In genomic region chr17:82716383-82717181, GRCh38 we compare ENCODE assay signal across 1 cellular context.
A peak's percentile ranks its signal among the peaks of the same experiment; 100 is the strongest.
TF ChIP-seq lines count a peak whose summit lies in the region.

Gene FN3KRP (plus strand): TSS chr17:82716706. CDS start chr17:82716756, 50 bp downstream.

TF ChIP-seq in GM12878, 131 proteins besides CTCF, POLR2A, EP300 and RAD21 (continued from another document and continues in another):
- TF ChIP-seq TAF1 (IDR thresholded peaks at IDR 0.05; ENCODE audit: borderline replicate concordance, low read depth, low read length) (peak; percentile 73; the same call in 1 of the 2 replicates), POLR2AphosphoS5 (IDR thresholded peaks at IDR 0.05; ENCODE audit: low read length) (peak; percentile 70; the same call in 1 of the 2 replicates), TCF3 (IDR thresholded peaks at IDR 0.05; ENCODE audit: borderline replicate concordance, insufficient read depth, low read depth, low read length) (no peak), EZH2 (IDR thresholded peaks at IDR 0.05; ENCODE audit: borderline replicate concordance, control insufficient read depth, low read depth, low read length) (no peak), ATF7 (IDR thresholded peaks at IDR 0.05; ENCODE audit: low read depth) (peak; percentile 92), SUZ12 (IDR thresholded peaks at IDR 0.05; ENCODE audit: unreplicated experiment) (no peak), NR2F1 (conservative IDR thresholded peaks at IDR 0.05) (no peak), BHLHE40 (IDR thresholded peaks at IDR 0.05; ENCODE audit: borderline replicate concordance in 1 of 2, low read depth in 2 of 2, low read length in 1 of 2) (no peak), HCFC1 (IDR thresholded peaks at IDR 0.05; ENCODE audit: low read length) (no peak; the same call in none of the 2 replicates), CHD2 (IDR thresholded peaks at IDR 0.05; ENCODE audit: borderline replicate concordance, low read depth, low read length) (0 out of 2 replicates have a peak, but pooled peaks have one; percentile 48), CEBPZ (IDR thresholded peaks at IDR 0.05; ENCODE audit: low read depth, low read length) (no peak), IRF4 (IDR thresholded peaks at IDR 0.05; ENCODE audit: low read depth, low read length) (no peak), POU2F2 (IDR thresholded peaks at IDR 0.05; ENCODE audit: borderline replicate concordance, low read depth, low read length) (peak; percentile 30; the same call in 1 of the 3 replicates), ZNF622 (IDR thresholded peaks at IDR 0.05) (no peak), REST (IDR thresholded peaks at IDR 0.05; ENCODE audit: low read depth, low read length) (no peak), POLR2AphosphoS2 (IDR thresholded peaks at IDR 0.05; ENCODE audit: low read depth, low read length) (no peak), SKIL (IDR thresholded peaks at IDR 0.05; ENCODE audit: low read depth, poor library complexity, severe bottlenecking) (no peak), MXI1 (IDR thresholded peaks at IDR 0.05; ENCODE audit: low read depth, low read length) (peak; percentile 49; the same call in 1 of the 2 replicates), EGR1 (IDR thresholded peaks at IDR 0.05; ENCODE audit: borderline replicate concordance in 1 of 2, low read depth in 2 of 2, low read length in 2 of 2) (peak in 1 of 2 experiments; percentile 45; a peak in 1 of 3 replicates), TARDBP (IDR thresholded peaks at IDR 0.05; ENCODE audit: borderline replicate concordance) (no peak), NRF1 (conservative IDR thresholded peaks at IDR 0.05; ENCODE audit: low read depth, low read length) (no peak), RELB (IDR thresholded peaks at IDR 0.05; ENCODE audit: low read depth) (peak; percentile 73), MAX (IDR thresholded peaks at IDR 0.05; ENCODE audit: low read depth, low read length) (0 out of 2 replicates have a peak, but pooled peaks have one; percentile 42), YY1 (IDR thresholded peaks at IDR 0.05; ENCODE audit: low read depth, low read length) (peak; percentile 92), MTA3 (IDR thresholded peaks at IDR 0.05; ENCODE audit: borderline replicate concordance, low read length) (no peak), ZNF24 (IDR thresholded peaks at IDR 0.05) (no peak), PRDM15 (CRISPR knock-in tag; IDR thresholded peaks at IDR 0.05) (no peak), CBFB (IDR thresholded peaks at IDR 0.05; ENCODE audit: low read depth) (no peak)
- TF ChIP-seq, protein P1, sequence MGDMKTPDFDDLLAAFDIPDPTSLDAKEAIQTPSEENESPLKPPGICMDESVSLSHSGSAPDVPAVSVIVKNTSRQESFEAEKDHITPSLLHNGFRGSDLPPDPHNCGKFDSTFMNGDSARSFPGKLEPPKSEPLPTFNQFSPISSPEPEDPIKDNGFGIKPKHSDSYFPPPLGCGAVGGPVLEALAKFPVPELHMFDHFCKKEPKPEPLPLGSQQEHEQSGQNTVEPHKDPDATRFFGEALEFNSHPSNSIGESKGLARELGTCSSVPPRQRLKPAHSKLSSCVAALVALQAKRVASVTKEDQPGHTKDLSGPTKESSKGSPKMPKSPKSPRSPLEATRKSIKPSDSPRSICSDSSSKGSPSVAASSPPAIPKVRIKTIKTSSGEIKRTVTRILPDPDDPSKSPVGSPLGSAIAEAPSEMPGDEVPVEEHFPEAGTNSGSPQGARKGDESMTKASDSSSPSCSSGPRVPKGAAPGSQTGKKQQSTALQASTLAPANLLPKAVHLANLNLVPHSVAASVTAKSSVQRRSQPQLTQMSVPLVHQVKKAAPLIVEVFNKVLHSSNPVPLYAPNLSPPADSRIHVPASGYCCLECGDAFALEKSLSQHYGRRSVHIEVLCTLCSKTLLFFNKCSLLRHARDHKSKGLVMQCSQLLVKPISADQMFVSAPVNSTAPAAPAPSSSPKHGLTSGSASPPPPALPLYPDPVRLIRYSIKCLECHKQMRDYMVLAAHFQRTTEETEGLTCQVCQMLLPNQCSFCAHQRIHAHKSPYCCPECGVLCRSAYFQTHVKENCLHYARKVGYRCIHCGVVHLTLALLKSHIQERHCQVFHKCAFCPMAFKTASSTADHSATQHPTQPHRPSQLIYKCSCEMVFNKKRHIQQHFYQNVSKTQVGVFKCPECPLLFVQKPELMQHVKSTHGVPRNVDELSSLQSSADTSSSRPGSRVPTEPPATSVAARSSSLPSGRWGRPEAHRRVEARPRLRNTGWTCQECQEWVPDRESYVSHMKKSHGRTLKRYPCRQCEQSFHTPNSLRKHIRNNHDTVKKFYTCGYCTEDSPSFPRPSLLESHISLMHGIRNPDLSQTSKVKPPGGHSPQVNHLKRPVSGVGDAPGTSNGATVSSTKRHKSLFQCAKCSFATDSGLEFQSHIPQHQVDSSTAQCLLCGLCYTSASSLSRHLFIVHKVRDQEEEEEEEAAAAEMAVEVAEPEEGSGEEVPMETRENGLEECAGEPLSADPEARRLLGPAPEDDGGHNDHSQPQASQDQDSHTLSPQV (IDR thresholded peaks at IDR 0.05): no peak
- TF ChIP-seq, protein P2, sequence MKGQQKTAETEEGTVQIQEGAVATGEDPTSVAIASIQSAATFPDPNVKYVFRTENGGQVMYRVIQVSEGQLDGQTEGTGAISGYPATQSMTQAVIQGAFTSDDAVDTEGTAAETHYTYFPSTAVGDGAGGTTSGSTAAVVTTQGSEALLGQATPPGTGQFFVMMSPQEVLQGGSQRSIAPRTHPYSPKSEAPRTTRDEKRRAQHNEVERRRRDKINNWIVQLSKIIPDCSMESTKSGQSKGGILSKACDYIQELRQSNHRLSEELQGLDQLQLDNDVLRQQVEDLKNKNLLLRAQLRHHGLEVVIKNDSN (IDR thresholded peaks at IDR 0.05; ENCODE audit: borderline replicate concordance, extremely low read length, insufficient read depth, low read depth, low read length): no peak
- TF ChIP-seq, protein P3, sequence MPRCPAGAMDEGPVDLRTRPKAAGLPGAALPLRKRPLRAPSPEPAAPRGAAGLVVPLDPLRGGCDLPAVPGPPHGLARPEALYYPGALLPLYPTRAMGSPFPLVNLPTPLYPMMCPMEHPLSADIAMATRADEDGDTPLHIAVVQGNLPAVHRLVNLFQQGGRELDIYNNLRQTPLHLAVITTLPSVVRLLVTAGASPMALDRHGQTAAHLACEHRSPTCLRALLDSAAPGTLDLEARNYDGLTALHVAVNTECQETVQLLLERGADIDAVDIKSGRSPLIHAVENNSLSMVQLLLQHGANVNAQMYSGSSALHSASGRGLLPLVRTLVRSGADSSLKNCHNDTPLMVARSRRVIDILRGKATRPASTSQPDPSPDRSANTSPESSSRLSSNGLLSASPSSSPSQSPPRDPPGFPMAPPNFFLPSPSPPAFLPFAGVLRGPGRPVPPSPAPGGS (IDR thresholded peaks at IDR 0.05; ENCODE audit: borderline replicate concordance, insufficient read depth, low read depth, low read length, poor library complexity, severe bottlenecking): no peak
- TF ChIP-seq, protein P4, sequence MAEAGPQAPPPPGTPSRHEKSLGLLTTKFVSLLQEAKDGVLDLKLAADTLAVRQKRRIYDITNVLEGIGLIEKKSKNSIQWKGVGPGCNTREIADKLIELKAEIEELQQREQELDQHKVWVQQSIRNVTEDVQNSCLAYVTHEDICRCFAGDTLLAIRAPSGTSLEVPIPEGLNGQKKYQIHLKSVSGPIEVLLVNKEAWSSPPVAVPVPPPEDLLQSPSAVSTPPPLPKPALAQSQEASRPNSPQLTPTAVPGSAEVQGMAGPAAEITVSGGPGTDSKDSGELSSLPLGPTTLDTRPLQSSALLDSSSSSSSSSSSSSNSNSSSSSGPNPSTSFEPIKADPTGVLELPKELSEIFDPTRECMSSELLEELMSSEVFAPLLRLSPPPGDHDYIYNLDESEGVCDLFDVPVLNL (IDR thresholded peaks at IDR 0.05; ENCODE audit: low read depth, low read length): peak; percentile 79
